ENCODE assay signal across 19 cellular contexts in the genomic region with DNA sequence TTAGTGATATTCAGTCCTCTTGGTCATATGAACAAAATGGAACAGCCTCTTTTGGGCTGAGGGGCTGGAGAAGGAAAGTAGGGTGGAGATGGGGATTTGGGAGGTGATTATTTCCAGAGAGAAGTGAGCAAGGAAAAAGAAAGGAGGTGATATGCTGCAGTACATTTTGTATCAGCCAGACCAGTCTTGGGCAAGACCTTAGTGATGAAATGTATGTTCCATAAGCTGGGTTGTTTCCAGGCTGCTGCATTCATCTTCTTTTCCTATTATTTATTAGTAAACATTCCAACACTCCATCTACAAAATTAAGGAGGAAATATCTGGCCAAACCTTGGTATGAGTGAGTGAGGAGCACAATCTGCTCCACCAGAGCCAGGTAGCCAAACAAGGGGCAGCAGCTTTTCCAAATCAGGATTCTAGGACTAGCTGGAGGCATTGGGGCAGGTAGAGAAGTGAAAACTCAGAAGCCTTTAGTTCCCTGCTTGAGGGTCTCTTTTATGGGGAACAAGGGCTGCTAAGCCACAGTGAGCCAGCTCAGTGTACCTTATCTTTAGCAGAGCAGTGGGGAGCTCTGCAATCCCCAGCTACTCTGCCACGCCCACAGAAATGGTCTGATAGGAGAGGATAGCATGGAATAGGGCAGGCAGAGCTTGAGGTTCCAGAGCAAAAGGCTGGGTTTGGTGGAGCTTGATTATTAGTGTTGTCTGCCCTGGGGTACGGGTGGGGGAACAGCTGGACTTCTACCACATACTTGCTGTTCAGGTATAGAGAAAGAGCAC. TPM values are rescaled to one million over a fixed set of nuclear protein-coding genes. Genes with fewer than 3 reads are reported as not detected.
"Had no signal": no experiment of that assay in that cellular context is flagged by ENCODE, and none has a peak within 500 bp of the region (broad histone marks: within the 10 kb centered on the region; RNA-seq: fewer than 3 reads in every experiment).

No MANE protein-coding gene starts in this region.

- H3K4me3 Mint-ChIP-seq: activated CD4-positive, alpha-beta memory T cell treated with anti-CD3 and anti-CD28 coated beads for 36 hours; activated naive CD8-positive, alpha-beta T cell treated with anti-CD3 and anti-CD28 coated beads, Interleukin-2, amount 10 ng/mL, durations not matched to agents 7 days and 5 days; activated T-cell treated with anti-CD3 and anti-CD28 coated beads, Interleukin-2, amount 50 U/mL, for 72 hours; nephron progenitor cell; stimulated activated naive CD8-positive, alpha-beta T cell treated with anti-CD3 and anti-CD28 coated beads, Interleukin-15, Interleukin-2, amounts not matched to agents 100 ng/mL and 50 ng/mL, for 24 hours; T-helper 17 cell had no signal

- H3K27me3 Mint-ChIP-seq: activated CD4-positive, alpha-beta memory T cell treated with anti-CD3 and anti-CD28 coated beads for 36 hours; activated naive CD8-positive, alpha-beta T cell treated with anti-CD3 and anti-CD28 coated beads, Interleukin-2, amount 10 ng/mL, durations not matched to agents 7 days and 5 days; stimulated activated naive CD8-positive, alpha-beta T cell treated with anti-CD3 and anti-CD28 coated beads, Interleukin-15, Interleukin-2, amounts not matched to agents 100 ng/mL and 50 ng/mL, for 24 hours; T-helper 17 cell had no signal

- H3K27ac Mint-ChIP-seq: activated CD4-positive, alpha-beta memory T cell treated with anti-CD3 and anti-CD28 coated beads for 36 hours; activated naive CD8-positive, alpha-beta T cell treated with anti-CD3 and anti-CD28 coated beads, Interleukin-2, amount 10 ng/mL, durations not matched to agents 7 days and 5 days; activated T-cell treated with anti-CD3 and anti-CD28 coated beads, Interleukin-2, amount 50 U/mL, for 72 hours; nephron progenitor cell; stimulated activated naive CD8-positive, alpha-beta T cell treated with anti-CD3 and anti-CD28 coated beads, Interleukin-15, Interleukin-2, amounts not matched to agents 100 ng/mL and 50 ng/mL, for 24 hours; T-helper 17 cell had no signal

- H3K9me3 ChIP-seq: colonic mucosa, heart left ventricle, left lung, sigmoid colon, upper lobe of left lung had no signal

- H3K36me3 ChIP-seq: colonic mucosa, left lung, sigmoid colon, upper lobe of left lung had no signal

- H3K36me3 Mint-ChIP-seq: activated CD4-positive, alpha-beta memory T cell treated with anti-CD3 and anti-CD28 coated beads for 36 hours had no signal

- H3K27me3 ChIP-seq: colonic mucosa, heart left ventricle, left lung, sigmoid colon, upper lobe of left lung had no signal

- H3K27ac ChIP-seq: colonic mucosa, epithelial cell of prostate, heart left ventricle, left lung, sigmoid colon, upper lobe of left lung had no signal

- FAIRE-seq: frontal cortex, keratinocyte had no signal

- H3K4me3 ChIP-seq: colonic mucosa, heart left ventricle, left lung, sigmoid colon, upper lobe of left lung had no signal

- H3K4me1 Mint-ChIP-seq: activated naive CD8-positive, alpha-beta T cell treated with anti-CD3 and anti-CD28 coated beads, Interleukin-2, amount 10 ng/mL, durations not matched to agents 7 days and 5 days had no signal

- ATAC-seq: activated T-cell treated with anti-CD3 and anti-CD28 coated beads, Interleukin-2, amount 50 U/mL, for 72 hours; heart left ventricle; left lung; T-helper 17 cell had no signal

- H3K4me1 ChIP-seq: colonic mucosa, heart left ventricle, left lung, upper lobe of left lung had no signal

- H3K9me3 Mint-ChIP-seq: activated CD4-positive, alpha-beta memory T cell treated with anti-CD3 and anti-CD28 coated beads for 36 hours; activated naive CD8-positive, alpha-beta T cell treated with anti-CD3 and anti-CD28 coated beads, Interleukin-2, amount 10 ng/mL, durations not matched to agents 7 days and 5 days; activated T-cell treated with anti-CD3 and anti-CD28 coated beads, Interleukin-2, amount 50 U/mL, for 72 hours; nephron progenitor cell; stimulated activated naive CD8-positive, alpha-beta T cell treated with anti-CD3 and anti-CD28 coated beads, Interleukin-15, Interleukin-2, amounts not matched to agents 100 ng/mL and 50 ng/mL, for 24 hours had no signal

- DNase-seq: activated CD4-positive, alpha-beta memory T cell treated with anti-CD3 and anti-CD28 coated beads for 36 hours; activated CD4-positive, alpha-beta T cell treated with anti-CD3 and anti-CD28 coated beads for 1 hour; activated naive CD8-positive, alpha-beta T cell treated with anti-CD3 and anti-CD28 coated beads, Interleukin-2, amount 10 ng/mL, durations not matched to agents 7 days and 5 days; activated T-cell treated with anti-CD3 and anti-CD28 coated beads, Interleukin-2, amount 50 U/mL, for 72 hours; colonic mucosa; effector CD8-positive, alpha-beta T cell; heart left ventricle; left lung; nephron progenitor cell; sigmoid colon; stimulated activated CD4-positive, alpha-beta T cell treated with anti-CD3 and anti-CD28 coated beads, Interleukin-4, amount 100 ng/mL, for 1 hour; T-helper 17 cell; upper lobe of left lung had no signal

RNA-seq across cellular contexts. Expression of a gene that starts 56.9 kb away (rescaled TPM):
- total RNA-seq: activated naive CD8-positive, alpha-beta T cell treated with anti-CD3 and anti-CD28 coated beads, Interleukin-2, amount 10 ng/mL, durations not matched to agents 7 days and 5 days; mesenteric fat pad; osteoblast had no signal
